ENCODE assay signal across 19 cellular contexts in the genomic region with DNA sequence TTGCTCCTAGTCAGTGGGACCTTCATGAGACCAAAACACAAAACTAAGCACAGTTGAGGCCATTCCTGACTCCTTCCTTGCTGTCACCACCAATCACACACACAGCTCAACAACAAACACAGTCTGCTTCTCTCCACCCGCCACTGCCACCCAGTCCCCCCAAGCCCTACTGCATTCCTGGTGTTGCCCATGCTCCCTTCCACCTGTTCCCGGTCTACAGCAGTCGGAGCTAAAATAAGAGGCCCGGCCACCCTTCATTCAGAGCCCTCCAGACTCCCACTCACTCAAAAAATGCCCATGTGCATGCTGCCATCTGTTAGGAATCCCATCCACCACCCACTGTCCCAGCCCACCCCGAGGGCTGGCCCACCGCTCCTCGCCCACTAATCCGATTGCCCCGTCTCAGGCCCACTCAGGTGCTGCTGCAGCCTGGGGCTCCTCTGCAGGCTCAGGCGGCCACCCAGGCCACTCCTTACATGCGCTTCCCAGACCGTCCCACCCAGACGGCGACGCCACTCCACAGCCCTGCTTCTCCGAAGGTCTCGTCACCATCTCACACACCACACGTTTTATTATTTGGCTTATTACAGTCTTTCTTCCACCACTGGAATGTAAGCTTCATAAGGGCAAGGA.
"Had no signal": no experiment of that assay in that cellular context is flagged by ENCODE, and none has a peak within 500 bp of the region (broad histone marks: within the 10 kb centered on the region; RNA-seq: fewer than 3 reads in every experiment).

No MANE protein-coding gene starts in this region.

- DNase-seq: colonic mucosa; dermis blood vessel endothelial cell; erythroblast; foreskin melanocyte; heart left ventricle; hippocampal formation; kidney glomerular epithelial cell; sigmoid colon; small intestine; stimulated activated CD4-positive, alpha-beta T cell treated with anti-CD3 and anti-CD28 coated beads, Interleukin-12 subunit alpha, Interleukin-12 subunit beta, amount 100 ng/mL, for 4 hours; stimulated activated naive CD4-positive, alpha-beta T cell treated with Interleukin-2 at 50 U/mL for 16 hours; tibial artery; uterus had no signal

- H3K9me3 ChIP-seq: colonic mucosa, heart left ventricle, neutrophil, right atrium auricular region, sigmoid colon, tibial artery, upper lobe of left lung, uterus had no signal

- H3K27ac ChIP-seq: colonic mucosa, heart left ventricle, neutrophil, right atrium auricular region, sigmoid colon, tibial artery, upper lobe of left lung, uterus had no signal

- H3K27me3 ChIP-seq: colonic mucosa, heart left ventricle, neutrophil, right atrium auricular region, sigmoid colon, tibial artery, upper lobe of left lung, uterus had no signal

- H3K27me3 Mint-ChIP-seq: natural killer cell treated with Interleukin-12 subunit alpha and Interleukin-12 subunit beta and Interleukin-15 and Interleukin-18, amount 100 ng/mL, for 72 hours had no signal

- H3K27ac Mint-ChIP-seq: natural killer cell treated with Interleukin-12 subunit alpha and Interleukin-12 subunit beta and Interleukin-15 and Interleukin-18, amount 100 ng/mL, for 72 hours had no signal

- H3K4me1 ChIP-seq: colonic mucosa, heart left ventricle, right atrium auricular region, sigmoid colon, tibial artery, upper lobe of left lung, uterus had no signal

- ATAC-seq: heart left ventricle had no signal

- H3K36me3 ChIP-seq: colonic mucosa, right atrium auricular region, uterus had no signal

- H3K4me3 Mint-ChIP-seq: natural killer cell treated with Interleukin-12 subunit alpha and Interleukin-12 subunit beta and Interleukin-15 and Interleukin-18, amount 100 ng/mL, for 72 hours had no signal

- FAIRE-seq: endothelial cell of umbilical vein, islet of Langerhans, small intestine had no signal

- H3K4me3 ChIP-seq: colonic mucosa, heart left ventricle, right atrium auricular region, sigmoid colon, tibial artery, upper lobe of left lung, uterus had no signal

- H3K9me3 Mint-ChIP-seq: natural killer cell treated with Interleukin-12 subunit alpha and Interleukin-12 subunit beta and Interleukin-15 and Interleukin-18, amount 100 ng/mL, for 72 hours had no signal
